ENCODE assay signal across 21 cellular contexts in the genomic region with DNA sequence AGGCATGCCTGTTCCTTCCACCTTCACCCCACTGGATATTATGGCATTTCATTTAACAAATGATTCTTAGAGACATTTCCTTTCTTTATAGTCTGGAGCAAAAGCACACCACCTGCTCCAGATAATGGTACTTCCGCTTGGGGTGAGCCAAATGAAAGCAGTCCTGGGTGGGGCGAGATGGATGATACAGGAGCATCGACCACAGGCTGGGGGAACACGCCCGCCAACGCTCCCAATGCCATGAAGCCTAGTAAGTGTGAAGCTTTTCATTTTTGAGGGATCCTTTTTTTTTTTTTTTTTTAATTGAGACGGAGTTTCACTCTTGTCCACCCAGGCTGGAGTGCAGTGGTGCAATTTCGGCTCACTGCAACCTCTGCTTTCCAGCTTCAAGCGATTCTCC.
A peak's percentile ranks its signal among the peaks of the same experiment; 100 is the strongest.
DNase-seq lines count a peak whose midpoint lies in the region; ATAC-seq, FAIRE-seq and TF ChIP-seq lines count a peak whose summit lies in the region.
"Had no signal": no experiment of that assay in that cellular context is flagged by ENCODE, and none has a peak within 500 bp of the region (broad histone marks: within the 10 kb centered on the region; RNA-seq: fewer than 3 reads in every experiment).

No MANE protein-coding gene starts in this region.

- POLR2A ChIA-PET in activated CD4-positive, alpha-beta T cell treated with anti-CD3 and anti-CD28 coated beads for 36 hours (lab: Charles Lee): no interaction called here

- CTCF ChIA-PET in activated CD4-positive, alpha-beta T cell treated with anti-CD3 and anti-CD28 coated beads for 36 hours (lab: Charles Lee): no interaction called here

- FAIRE-seq in GM19239 (lab: Jason Lieb, UNC): no peak
- FAIRE-seq: A204.1, G401.6, GM12892, H1 had no signal

- intact Hi-C loops in activated CD4-positive, alpha-beta T cell treated with anti-CD3 and anti-CD28 coated beads for 36 hours (cut with DNase I, micrococcal nuclease): no loop called here

- H3K9me3 Mint-ChIP-seq in activated CD4-positive, alpha-beta T cell treated with anti-CD3 and anti-CD28 coated beads for 36 hours (ENCODE audit: low read depth): no peaks in the 10 kb centered on the region
- H3K9me3 Mint-ChIP-seq in endothelial cell (ENCODE audit: unreplicated experiment) (no peaks in the 10 kb centered on the region), osteocyte (ENCODE audit: unreplicated experiment) (no peaks in the 10 kb centered on the region)
- H3K9me3 Mint-ChIP-seq in stimulated activated naive B cell treated with anti-CD40 and anti-IgM and Interleukin-4, amounts not matched to agents 10 μg/mL and 1 μg/mL and 100 μg/mL, for 72 hours: no peaks in the 10 kb centered on the region
- no peaks in the 10 kb centered on the region for H3K9me3 Mint-ChIP-seq in activated T-cell treated with anti-CD3 and anti-CD28 coated beads, Interleukin-2, amount 50 U/mL, for 4 hours
- H3K9me3 Mint-ChIP-seq: CD4-positive, CD25-positive, alpha-beta regulatory T cell; CD8-positive, alpha-beta T cell had no signal

- no peaks in the 10 kb centered on the region for H3K27me3 Mint-ChIP-seq in activated CD4-positive, alpha-beta T cell treated with anti-CD3 and anti-CD28 coated beads for 36 hours
- H3K27me3 Mint-ChIP-seq in endothelial cell (ENCODE audit: unreplicated experiment) (peaks cover 8% of the 10 kb centered on the region), osteocyte (ENCODE audit: unreplicated experiment) (no peaks in the 10 kb centered on the region)
- H3K27me3 Mint-ChIP-seq in stimulated activated naive B cell treated with anti-CD40 and anti-IgM and Interleukin-4, amounts not matched to agents 10 μg/mL and 1 μg/mL and 100 μg/mL, for 72 hours: no peaks in the 10 kb centered on the region
- H3K27me3 Mint-ChIP-seq in activated T-cell treated with anti-CD3 and anti-CD28 coated beads, Interleukin-2, amount 50 U/mL, for 4 hours (ENCODE audit: low read depth): no peaks in the 10 kb centered on the region
- H3K27me3 Mint-ChIP-seq: B cell; CD4-positive, CD25-positive, alpha-beta regulatory T cell had no signal

- peaks cover 44% of the 10 kb centered on the region for H3K36me3 Mint-ChIP-seq in activated CD4-positive, alpha-beta T cell treated with anti-CD3 and anti-CD28 coated beads for 36 hours (ENCODE audit: low read depth)
- H3K36me3 Mint-ChIP-seq in endothelial cell (ENCODE audit: low read depth, unreplicated experiment) (peaks cover 27% of the 10 kb centered on the region), osteocyte (ENCODE audit: unreplicated experiment) (peaks cover 61% of the 10 kb centered on the region)
- peaks cover 26 to 27% of the 10 kb centered on the region in 2 donors for H3K36me3 Mint-ChIP-seq in stimulated activated naive B cell treated with anti-CD40 and anti-IgM and Interleukin-4, amounts not matched to agents 10 μg/mL and 1 μg/mL and 100 μg/mL, for 72 hours
- H3K36me3 Mint-ChIP-seq in activated T-cell treated with anti-CD3 and anti-CD28 coated beads, Interleukin-2, amount 50 U/mL, for 4 hours (ENCODE audit: insufficient read depth): peaks cover 37% of the 10 kb centered on the region

- H3K27ac Mint-ChIP-seq in activated CD4-positive, alpha-beta T cell treated with anti-CD3 and anti-CD28 coated beads for 36 hours: peak overlapping the region; percentile 13
- H3K27ac Mint-ChIP-seq in endothelial cell (ENCODE audit: unreplicated experiment) (no peak overlapping the region), osteocyte (ENCODE audit: unreplicated experiment) (no peak overlapping the region)
- peak overlapping the region; percentile 14 for H3K27ac Mint-ChIP-seq in stimulated activated naive B cell treated with anti-CD40 and anti-IgM and Interleukin-4, amounts not matched to agents 10 μg/mL and 1 μg/mL and 100 μg/mL, for 72 hours
- H3K27ac Mint-ChIP-seq: B cell; CD8-positive, alpha-beta T cell had no signal

- peaks cover 31% of the 10 kb centered on the region for H3K4me1 Mint-ChIP-seq in activated CD4-positive, alpha-beta T cell treated with anti-CD3 and anti-CD28 coated beads for 36 hours
- H3K4me1 Mint-ChIP-seq in endothelial cell (ENCODE audit: unreplicated experiment) (peaks cover 13% of the 10 kb centered on the region), osteocyte (ENCODE audit: unreplicated experiment) (peaks cover 4% of the 10 kb centered on the region)
- H3K4me1 Mint-ChIP-seq in stimulated activated naive B cell treated with anti-CD40 and anti-IgM and Interleukin-4, amounts not matched to agents 10 μg/mL and 1 μg/mL and 100 μg/mL, for 72 hours: peaks cover 10 to 14% of the 10 kb centered on the region in 2 donors
- H3K4me1 Mint-ChIP-seq in activated T-cell treated with anti-CD3 and anti-CD28 coated beads, Interleukin-2, amount 50 U/mL, for 4 hours (ENCODE audit: low read depth): peaks cover 37% of the 10 kb centered on the region

- no peak for ATAC-seq in activated CD4-positive, alpha-beta T cell treated with anti-CD3 and anti-CD28 coated beads for 36 hours
- no peak for ATAC-seq in stimulated activated naive B cell treated with anti-CD40 and anti-IgM and Interleukin-4, amounts not matched to agents 10 μg/mL and 1 μg/mL and 100 μg/mL, for 72 hours (replicated peaks)
- no peak for ATAC-seq in activated T-cell treated with anti-CD3 and anti-CD28 coated beads, Interleukin-2, amount 50 U/mL, for 4 hours
- ATAC-seq: CD8-positive, alpha-beta T cell had no signal

- no peak overlapping the region for H3K4me3 Mint-ChIP-seq in activated CD4-positive, alpha-beta T cell treated with anti-CD3 and anti-CD28 coated beads for 36 hours
- peak overlapping the region; percentile 51 for H3K4me3 Mint-ChIP-seq in endothelial cell (ENCODE audit: unreplicated experiment)
- H3K4me3 Mint-ChIP-seq in osteocyte (ENCODE audit: unreplicated experiment): no peak overlapping the region
- no peak overlapping the region for H3K4me3 Mint-ChIP-seq in stimulated activated naive B cell treated with anti-CD40 and anti-IgM and Interleukin-4, amounts not matched to agents 10 μg/mL and 1 μg/mL and 100 μg/mL, for 72 hours
- H3K4me3 Mint-ChIP-seq in activated T-cell treated with anti-CD3 and anti-CD28 coated beads, Interleukin-2, amount 50 U/mL, for 4 hours: no peak overlapping the region
- H3K4me3 Mint-ChIP-seq: B cell; CD4-positive, CD25-positive, alpha-beta regulatory T cell; CD8-positive, alpha-beta T cell had no signal

- TF ChIP-seq CTCF in endothelial cell (IDR thresholded peaks at IDR 0.05; ENCODE audit: unreplicated experiment): no peak
- no peak for TF ChIP-seq CTCF in osteocyte (IDR thresholded peaks at IDR 0.05)

- DNase-seq in activated CD4-positive, alpha-beta T cell treated with anti-CD3 and anti-CD28 coated beads for 36 hours: no peak
- DNase-seq in activated CD4-positive, alpha-beta T cell treated with anti-CD3 and anti-CD28 coated beads, Interleukin-2, amount 50 U/mL, for 48 hours: no peak
- DNase-seq in endothelial cell (ENCODE audit: low spot score) (no peak), osteocyte (ENCODE audit: extremely low spot score, unreplicated experiment) (peak; percentile 44), KG1 (lab: John Stamatoyannopoulos, UW) (no peak), GM19239 (ENCODE audit: insufficient read length, low spot score) (no peak)
- DNase-seq in stimulated activated naive B cell treated with anti-CD40 and anti-IgM and Interleukin-4, amounts not matched to agents 10 μg/mL and 1 μg/mL and 100 μg/mL, for 72 hours: no peak
- DNase-seq in activated T-cell treated with anti-CD3 and anti-CD28 coated beads, Interleukin-2, amount 50 U/mL, for 4 hours: no peak
- DNase-seq: Caco-2; CD4-positive, CD25-positive, alpha-beta regulatory T cell; CD8-positive, alpha-beta T cell; DMS153; DND-41; GM23248; H7; HCEC 1CT had no signal

Comparison
In these comparisons a context has a peak if more than half of its experiments do, and no peak if none do; other contexts are left out.
1. H3K27ac Mint-ChIP-seq: peak in activated CD4-positive, alpha-beta T cell treated with anti-CD3 and anti-CD28 coated beads for 36 hours (single experiment) and stimulated activated naive B cell treated with anti-CD40 and anti-IgM and Interleukin-4, amounts not matched to agents 10 μg/mL and 1 μg/mL and 100 μg/mL, for 72 hours (single experiment); none in endothelial cell (single experiment) and osteocyte (single experiment).